Comparison of ENCODE assay signal across 8 cellular contexts in genomic region chr6:36546958-36547645, GRCh38. TPM values are rescaled to one million over a fixed set of nuclear protein-coding genes. Genes with fewer than 3 reads are reported as not detected.
A peak's percentile ranks its signal among the peaks of the same experiment; 100 is the strongest.
DNase-seq lines count a peak whose midpoint lies in the region; ATAC-seq, FAIRE-seq and TF ChIP-seq lines count a peak whose summit lies in the region.

TSS of gene STK38 (minus strand) at chr6:36547479. CDS start at chr6:36540202, 7,277 bp downstream.

- intact Hi-C loops in HepG2 (cut with micrococcal nuclease; ENCODE audit: unreplicated experiment): loop anchor here (1.0 to 5.0 kb wide), 2 partner anchors 105 to 124 kb away; partner anchors contain the start of genes KCTD20 and PXT1

- in situ Hi-C loops in HepG2 (cut with HindIII; ENCODE audit: extremely low pct_ligation_motif_present, low pct_unique_long_range_greater_than_20kb): no loop called here

- H4K20me1 ChIP-seq in BLaER1 (peaks cover 42% of the 10 kb centered on the region), HepG2 (ENCODE audit: insufficient read depth, low read length) (no peaks in the 10 kb centered on the region)

- H3K9me3 ChIP-seq in BLaER1: no peaks in the 10 kb centered on the region
- no peaks in the 10 kb centered on the region for H3K9me3 ChIP-seq in HepG2 (ENCODE audit: low read length)

- H3K27me3 ChIP-seq in BLaER1: no peaks in the 10 kb centered on the region
- peaks cover 0 to 1% of the 10 kb centered on the region in 2 experiments; a peak in 3 of 5 replicates for H3K27me3 ChIP-seq in HepG2 (ENCODE audit: control insufficient read depth in 1 of 2, insufficient read depth in 2 of 2, low read length in 2 of 2)

- peak; percentile 67 for FAIRE-seq in HepG2 (lab: Jason Lieb, UNC)

- ATAC-seq in GM19395 (IDR thresholded peaks at IDR 0.05; ENCODE audit: unreplicated experiment): peak; percentile 61
- ATAC-seq in HG03571 (IDR thresholded peaks at IDR 0.05; ENCODE audit: unreplicated experiment): peak; percentile 74
- peak; percentile 93 for ATAC-seq in HepG2

- WGBS in HepG2 (ENCODE audit: low lambda C conversion rate): 4% methylated on average over 25 of the region's 51 CpGs

- 0 out of 2 replicates have a peak, but pooled peaks have one; percentile 16 for TF ChIP-seq RAD21 in HepG2 (CRISPR knock-in tag; IDR thresholded peaks at IDR 0.05)

- DNase-seq in NCI-H774 (lab: John Stamatoyannopoulos, UW): peak; percentile 82
- peak; percentile 87 to 88 for DNase-seq in activated CD4-positive, alpha-beta T cell treated with anti-CD3 and anti-CD28 coated beads, Interleukin-2, amount 50 U/mL, for 4 hours
- peak; percentile 89 for DNase-seq in dermis blood vessel endothelial cell
- peak; percentile 84 for DNase-seq in HepG2 (ENCODE audit: low spot score)
- peak; percentile 92 to 96 for DNase-seq in stimulated activated CD4-positive, alpha-beta T cell treated with anti-CD3 and anti-CD28 coated beads, Interleukin-2, amount 100 ng/mL, for 48 hours

- CTCF ChIA-PET in HepG2 (lab: Yijun Ruan, JAX; ENCODE audit: low intra/inter-chr PET ratio, low total read pairs): interaction anchor here (0.6 kb wide), 1 partner anchor 69 kb away, joined by 3 read pairs; no protein-coding TSS in a partner anchor

- TF ChIP-seq EP300 in HepG2 (IDR thresholded peaks at IDR 0.05; ENCODE audit: low read depth in 2 of 2, low read length in 2 of 2): no peak
- no peak for TF ChIP-seq EP300 in HepG2 (CRISPR knock-in tag; IDR thresholded peaks at IDR 0.05; ENCODE audit: borderline replicate concordance)

- peak within 1 kb of the TSS; percentile 98 for H3K27ac ChIP-seq in BLaER1
- peak within 1 kb of the TSS; percentile 71 for H3K27ac ChIP-seq in HepG2 (ENCODE audit: extremely low read length, insufficient read depth, low read length)

- H3K79me2 ChIP-seq in HepG2 (ENCODE audit: insufficient read depth, low read length): peaks cover 40% of the 10 kb centered on the region

- TF ChIP-seq CTCF in HepG2 (CRISPR knock-in tag; IDR thresholded peaks at IDR 0.05): peak; percentile 58

- TF ChIP-seq POLR2A in HepG2 (IDR thresholded peaks at IDR 0.05; ENCODE audit: insufficient read depth in 1 of 2, low read depth in 2 of 2, low read length in 2 of 2): peak; percentile 88 to 99

- peaks cover 76% of the 10 kb centered on the region for H3K4me1 ChIP-seq in BLaER1
- H3K4me1 ChIP-seq in HepG2 (ENCODE audit: insufficient read depth, low read length): peaks cover 43% of the 10 kb centered on the region

- H3K4me2 ChIP-seq in BLaER1 (peak within 1 kb of the TSS; percentile 92), HepG2 (ENCODE audit: low read depth, low read length) (peak within 1 kb of the TSS; percentile 91)

- peak within 1 kb of the TSS; percentile 87 for H2AFZ ChIP-seq in HepG2 (ENCODE audit: low read length)

- POLR2A ChIA-PET in HepG2 (lab: Yijun Ruan, JAX): interaction anchor here (2.1 kb wide), 1 partner anchor 32 kb away, joined by 6 read pairs; no protein-coding TSS in a partner anchor

- no TSS peak for BruUV-seq in HepG2 (replicated peaks; lab: Mats Ljungman, UMichigan)

- peaks cover 22% of the 10 kb centered on the region for H3K36me3 ChIP-seq in BLaER1
- no peaks in the 10 kb centered on the region; a peak in 1 of 5 replicates for H3K36me3 ChIP-seq in HepG2 (replicated peaks in 1 of 2; ENCODE audit: control insufficient read depth in 1 of 2, insufficient read depth in 2 of 2, low read length in 2 of 2)

- H3K4me3 ChIP-seq in BLaER1 (peak within 1 kb of the TSS; percentile 80), HepG2 (replicated peaks in 1 of 3; ENCODE audit: insufficient read depth in 1 of 3, low read depth in 2 of 3, low read length in 3 of 3) (peak within 1 kb of the TSS; percentile 85 to 100 (median 88))

- H3K9ac ChIP-seq in BLaER1 (peak within 1 kb of the TSS; percentile 97), HepG2 (ENCODE audit: insufficient read depth, low read depth, low read length) (peak within 1 kb of the TSS; percentile 95)

TF ChIP-seq in HepG2, 621 proteins besides CTCF, POLR2A, EP300 and RAD21 (continues in another document):
- TF ChIP-seq TEAD3 (CRISPR knock-in tag; optimal IDR thresholded peaks at IDR 0.05; ENCODE audit: borderline replicate concordance) (peak; percentile 31), RARG (CRISPR knock-in tag; IDR thresholded peaks at IDR 0.05; ENCODE audit: low read depth) (no peak), ZNF414 (CRISPR knock-in tag; IDR thresholded peaks at IDR 0.05) (no peak), ZNF331 (CRISPR knock-in tag; IDR thresholded peaks at IDR 0.05) (peak; percentile 66; the same call in 1 of the 2 replicates), ZNF350 (CRISPR knock-in tag; IDR thresholded peaks at IDR 0.05; ENCODE audit: borderline replicate concordance, low read depth) (peak; percentile 82), MYC (CRISPR knock-in tag; IDR thresholded peaks at IDR 0.05; ENCODE audit: borderline replicate concordance) (peak; percentile 77; the same call in 1 of the 2 replicates), WIZ (CRISPR knock-in tag; IDR thresholded peaks at IDR 0.05) (peak; percentile 84), ZNF564 (CRISPR knock-in tag; IDR thresholded peaks at IDR 0.05) (peak; percentile 76; the same call in 1 of the 2 replicates), HOXA9 (CRISPR knock-in tag; IDR thresholded peaks at IDR 0.05; ENCODE audit: borderline replicate concordance) (no peak), MZF1 (CRISPR knock-in tag; IDR thresholded peaks at IDR 0.05; ENCODE audit: borderline replicate concordance) (no peak), CCAR2 (optimal IDR thresholded peaks at IDR 0.05; ENCODE audit: low read depth, low read length) (no peak)
- TF ChIP-seq, protein P1, sequence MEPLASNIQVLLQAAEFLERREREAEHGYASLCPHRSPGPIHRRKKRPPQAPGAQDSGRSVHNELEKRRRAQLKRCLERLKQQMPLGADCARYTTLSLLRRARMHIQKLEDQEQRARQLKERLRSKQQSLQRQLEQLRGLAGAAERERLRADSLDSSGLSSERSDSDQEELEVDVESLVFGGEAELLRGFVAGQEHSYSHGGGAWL (CRISPR knock-in tag; IDR thresholded peaks at IDR 0.05): peak; percentile 87
- TF ChIP-seq, protein P2, sequence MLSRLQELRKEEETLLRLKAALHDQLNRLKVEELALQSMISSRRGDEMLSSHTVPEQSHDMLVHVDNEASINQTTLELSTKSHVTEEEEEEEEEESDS (CRISPR knock-in tag; IDR thresholded peaks at IDR 0.05; ENCODE audit: borderline replicate concordance): no peak
- TF ChIP-seq, protein P3, sequence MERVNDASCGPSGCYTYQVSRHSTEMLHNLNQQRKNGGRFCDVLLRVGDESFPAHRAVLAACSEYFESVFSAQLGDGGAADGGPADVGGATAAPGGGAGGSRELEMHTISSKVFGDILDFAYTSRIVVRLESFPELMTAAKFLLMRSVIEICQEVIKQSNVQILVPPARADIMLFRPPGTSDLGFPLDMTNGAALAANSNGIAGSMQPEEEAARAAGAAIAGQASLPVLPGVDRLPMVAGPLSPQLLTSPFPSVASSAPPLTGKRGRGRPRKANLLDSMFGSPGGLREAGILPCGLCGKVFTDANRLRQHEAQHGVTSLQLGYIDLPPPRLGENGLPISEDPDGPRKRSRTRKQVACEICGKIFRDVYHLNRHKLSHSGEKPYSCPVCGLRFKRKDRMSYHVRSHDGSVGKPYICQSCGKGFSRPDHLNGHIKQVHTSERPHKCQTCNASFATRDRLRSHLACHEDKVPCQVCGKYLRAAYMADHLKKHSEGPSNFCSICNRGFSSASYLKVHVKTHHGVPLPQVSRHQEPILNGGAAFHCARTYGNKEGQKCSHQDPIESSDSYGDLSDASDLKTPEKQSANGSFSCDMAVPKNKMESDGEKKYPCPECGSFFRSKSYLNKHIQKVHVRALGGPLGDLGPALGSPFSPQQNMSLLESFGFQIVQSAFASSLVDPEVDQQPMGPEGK (CRISPR knock-in tag; IDR thresholded peaks at IDR 0.05): peak; percentile 78

RNA-seq across cellular contexts. Expression of gene STK38, which starts in this region (rescaled TPM):
- total RNA-seq in dermis blood vessel endothelial cell: 19.2 and 24.5 TPM in 2 replicates
- 20.7 and 25.5 TPM in 2 replicates for total RNA-seq in HepG2 (2016; rRNA removed; fragmentation: Illumina TruSeq; extraction: Trizol)
- total RNA-seq in HepG2 (2016; cell fraction: cytosol; rRNA removed; fragmentation: Illumina TruSeq; extraction: Trizol; ENCODE audit: low read depth): 3.6 and 4.8 TPM in 2 replicates
- 20.5 and 24.3 TPM in 2 replicates for total RNA-seq in HepG2 (2016; cell fraction: insoluble cytoplasmic fraction; rRNA removed; fragmentation: Illumina TruSeq; extraction: Trizol)
- 8.8 and 9.2 TPM in 2 replicates for total RNA-seq in HepG2 (2016; cell fraction: membrane; rRNA removed; fragmentation: Illumina TruSeq; extraction: Trizol)
- 16.9 and 18.3 TPM in 2 replicates for total RNA-seq in HepG2 (2016; cell fraction: nucleus; rRNA removed; fragmentation: Illumina TruSeq; extraction: Trizol)
- polyA plus RNA-seq in HepG2 (2011; rRNA removed): 10.3 and 10.7 TPM in 2 replicates
- 5.2 and 7.9 TPM in 2 replicates for polyA plus RNA-seq in HepG2 (2011; cell fraction: cytosol; rRNA removed)
- polyA plus RNA-seq in HepG2 (2011; cell fraction: nucleus; rRNA removed): 17.4 and 18.6 TPM in 2 replicates
- polyA plus RNA-seq in HepG2 (2012): 14.4 and 14.8 TPM in 2 replicates
- polyA plus RNA-seq in HepG2 (2016; cell fraction: cytosol; fragmentation: Illumina TruSeq; extraction: Trizol; ENCODE audit: low read depth): 1.2 and 1.3 TPM in 2 replicates
- 21.9 and 22.8 TPM in 2 replicates for polyA plus RNA-seq in HepG2 (2016; cell fraction: insoluble cytoplasmic fraction; fragmentation: Illumina TruSeq; extraction: Trizol; ENCODE audit: low read depth)
- polyA plus RNA-seq in HepG2 (2016; cell fraction: membrane; fragmentation: Illumina TruSeq; extraction: Trizol; ENCODE audit: low read depth): 4.0 and 4.3 TPM in 2 replicates
- polyA plus RNA-seq in HepG2 (2016; cell fraction: nucleus; fragmentation: Illumina TruSeq; extraction: Trizol; ENCODE audit: insufficient read depth, low read depth): 34.7 and 34.8 TPM in 2 replicates
- 3.9 and 12.3 TPM in 2 replicates for polyA minus RNA-seq in HepG2 (2011; rRNA and poly(A)+ RNA removed; ENCODE audit: low replicate concordance)
- 5.2 and 7.1 TPM in 2 replicates for polyA minus RNA-seq in HepG2 (2011; cell fraction: cytosol; rRNA and poly(A)+ RNA removed)
- polyA minus RNA-seq in HepG2 (2011; cell fraction: nucleus; rRNA and poly(A)+ RNA removed): 11.6 and 14.5 TPM in 2 replicates

Comparison
In these comparisons a context has a peak if more than half of its experiments do, and no peak if none do; other contexts are left out.
1. Peak in every context shown above with its lines: DNase-seq, ATAC-seq, H3K4me3 ChIP-seq and H3K27ac ChIP-seq.